Comparison of ENCODE assay signal across 9 cellular contexts in the genomic region with DNA sequence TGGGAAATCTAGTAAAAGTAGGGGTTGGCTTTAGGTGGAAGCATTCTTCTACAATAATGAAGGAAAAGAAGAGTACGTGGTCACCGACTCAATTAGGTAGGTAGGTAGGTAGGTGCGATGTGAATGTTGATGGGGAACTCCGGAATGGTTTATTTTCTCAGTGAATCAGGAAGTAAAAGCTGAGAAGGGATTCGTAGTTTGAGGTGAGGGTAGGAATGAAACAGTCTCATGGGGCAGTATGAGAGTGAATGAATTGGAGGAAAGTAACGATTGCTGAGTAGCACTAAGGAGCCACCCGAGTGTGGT. TPM values are rescaled to one million over a fixed set of nuclear protein-coding genes. Genes with fewer than 3 reads are reported as not detected.
DNase-seq lines count a peak whose midpoint lies in the region; ATAC-seq, FAIRE-seq and TF ChIP-seq lines count a peak whose summit lies in the region.
"Had no signal": no experiment of that assay in that cellular context is flagged by ENCODE, and none has a peak within 500 bp of the region (broad histone marks: within the 10 kb centered on the region; RNA-seq: fewer than 3 reads in every experiment).

No MANE protein-coding gene starts in this region.

- no peaks in the 10 kb centered on the region for H3K36me3 Mint-ChIP-seq in activated T-helper 17 cell treated with anti-CD3 and anti-CD28 coated beads, Interleukin-2, amount 50 U/mL, for 72 hours (ENCODE audit: low read depth)
- H3K36me3 Mint-ChIP-seq in WTC11: peaks cover 8% of the 10 kb centered on the region

- H3K4me1 ChIP-seq in kidney (ENCODE audit: control insufficient read depth in 1 of 2, insufficient read depth in 1 of 2, low read depth in 1 of 2, low read length in 2 of 2): peaks cover 0 to 11% of the 10 kb centered on the region in 2 donors
- peaks cover 15% of the 10 kb centered on the region for H3K4me1 ChIP-seq in thymus (ENCODE audit: control insufficient read depth, insufficient read depth, low read length)

- intact Hi-C loops in kidney (cut with DNase I): no loop called here
- intact Hi-C loops in posterior vena cava (cut with DNase I): no loop called here

- H3K4me1 Mint-ChIP-seq in activated T-helper 17 cell treated with anti-CD3 and anti-CD28 coated beads, Interleukin-2, amount 50 U/mL, for 72 hours: no peaks in the 10 kb centered on the region
- peaks cover 14% of the 10 kb centered on the region for H3K4me1 Mint-ChIP-seq in WTC11

- no peak for TF ChIP-seq CTCF in HFF-Myc (IDR thresholded peaks at IDR 0.05; ENCODE audit: low read depth, low read length, missing control alignments)
- TF ChIP-seq CTCF in kidney (IDR thresholded peaks at IDR 0.05; ENCODE audit: borderline replicate concordance, extremely low read depth, insufficient read depth): no peak
- TF ChIP-seq CTCF in WTC11 (IDR thresholded peaks at IDR 0.05): no peak

- peaks cover 4% of the 10 kb centered on the region for H3K27me3 ChIP-seq in thymus (ENCODE audit: control insufficient read depth, insufficient read depth)

- H3K9me3 ChIP-seq in kidney (ENCODE audit: control insufficient read depth in 1 of 2, low read length in 2 of 2): no peaks in the 10 kb centered on the region
- no peaks in the 10 kb centered on the region for H3K9me3 ChIP-seq in thymus (ENCODE audit: control insufficient read depth)

- no peaks in the 10 kb centered on the region for H3K9me3 Mint-ChIP-seq in activated T-helper 17 cell treated with anti-CD3 and anti-CD28 coated beads, Interleukin-2, amount 50 U/mL, for 72 hours
- no peaks in the 10 kb centered on the region for H3K9me3 Mint-ChIP-seq in WTC11
- H3K9me3 Mint-ChIP-seq: activated CD4-positive, alpha-beta memory T cell treated with anti-CD3 and anti-CD28 coated beads for 36 hours had no signal

- DNase-seq in HFF-Myc (ENCODE audit: extremely low read depth, low read depth) (no peak), kidney (no peak), posterior vena cava (ENCODE audit: low spot score) (no peak), WTC11 (ENCODE audit: low spot score) (no peak)
- no peak for DNase-seq in activated CD4-positive, alpha-beta T cell treated with anti-CD3 and anti-CD28 coated beads for 48 hours

- peak overlapping the region; percentile 38 to 45 for H3K9ac ChIP-seq in kidney (ENCODE audit: low read length in 2 of 2)

- no peak overlapping the region for H3K27ac Mint-ChIP-seq in activated T-helper 17 cell treated with anti-CD3 and anti-CD28 coated beads, Interleukin-2, amount 50 U/mL, for 72 hours
- no peak overlapping the region for H3K27ac Mint-ChIP-seq in WTC11
- H3K27ac Mint-ChIP-seq: activated CD4-positive, alpha-beta memory T cell treated with anti-CD3 and anti-CD28 coated beads for 36 hours had no signal

- H3K27ac ChIP-seq in kidney (ENCODE audit: low read depth in 2 of 2, low read length in 2 of 2) (peak overlapping the region; percentile 63 to 91), thymus (ENCODE audit: low read depth) (peak overlapping the region; percentile 26)

- peak; percentile 56 for ATAC-seq in activated T-helper 17 cell treated with anti-CD3 and anti-CD28 coated beads, Interleukin-2, amount 50 U/mL, for 72 hours (replicated peaks)
- no peak for ATAC-seq in WTC11
- ATAC-seq in GM19351 (IDR thresholded peaks at IDR 0.05; ENCODE audit: unreplicated experiment): no peak

- 1% methylated on average over 7 of the region's 7 CpGs for WGBS in thymus

- H3K4me3 ChIP-seq in HFF-Myc (replicated peaks; ENCODE audit: low read depth, low read length) (peak overlapping the region; percentile 45), kidney (ENCODE audit: low read length in 2 of 2) (peak overlapping the region; percentile 8 to 44), thymus (ENCODE audit: low read length) (peak overlapping the region; percentile 45)

- no peaks in the 10 kb centered on the region for H3K27me3 Mint-ChIP-seq in activated T-helper 17 cell treated with anti-CD3 and anti-CD28 coated beads, Interleukin-2, amount 50 U/mL, for 72 hours
- no peaks in the 10 kb centered on the region; the same call in 1 of the 2 replicates for H3K27me3 Mint-ChIP-seq in WTC11 (ENCODE audit: low read depth)

- CTCF ChIA-PET in WTC11 (lab: Charles Lee): interaction anchor here (0.6 to 3.6 kb wide), 15 partner anchors 11 to 951 kb away, joined by 3 to 25 read pairs (median 5); a partner anchor contains a TSS

- FAIRE-seq in kidney (lab: Jason Lieb, UNC): no peak

- H3K36me3 ChIP-seq in kidney (ENCODE audit: control insufficient read depth in 1 of 2, insufficient read depth in 2 of 2, low read length in 2 of 2) (peaks cover 27 to 30% of the 10 kb centered on the region in 2 donors), thymus (ENCODE audit: control insufficient read depth, insufficient read depth) (peaks cover 37% of the 10 kb centered on the region)

- H3K4me3 Mint-ChIP-seq in activated T-helper 17 cell treated with anti-CD3 and anti-CD28 coated beads, Interleukin-2, amount 50 U/mL, for 72 hours: no peak overlapping the region
- no peak overlapping the region for H3K4me3 Mint-ChIP-seq in WTC11
- H3K4me3 Mint-ChIP-seq: activated CD4-positive, alpha-beta memory T cell treated with anti-CD3 and anti-CD28 coated beads for 36 hours had no signal

- POLR2A ChIA-PET in WTC11 (lab: Charles Lee): interaction anchor here (1.0 to 1.5 kb wide), 3 partner anchors 16 to 72 kb away, joined by 3 to 4 read pairs (median 4); a partner anchor contains a TSS

TF ChIP-seq in WTC11, 78 proteins besides CTCF, POLR2A, EP300 and RAD21 (continues in another document):
- TF ChIP-seq, protein P1, sequence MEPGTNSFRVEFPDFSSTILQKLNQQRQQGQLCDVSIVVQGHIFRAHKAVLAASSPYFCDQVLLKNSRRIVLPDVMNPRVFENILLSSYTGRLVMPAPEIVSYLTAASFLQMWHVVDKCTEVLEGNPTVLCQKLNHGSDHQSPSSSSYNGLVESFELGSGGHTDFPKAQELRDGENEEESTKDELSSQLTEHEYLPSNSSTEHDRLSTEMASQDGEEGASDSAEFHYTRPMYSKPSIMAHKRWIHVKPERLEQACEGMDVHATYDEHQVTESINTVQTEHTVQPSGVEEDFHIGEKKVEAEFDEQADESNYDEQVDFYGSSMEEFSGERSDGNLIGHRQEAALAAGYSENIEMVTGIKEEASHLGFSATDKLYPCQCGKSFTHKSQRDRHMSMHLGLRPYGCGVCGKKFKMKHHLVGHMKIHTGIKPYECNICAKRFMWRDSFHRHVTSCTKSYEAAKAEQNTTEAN (CRISPR knock-in tag; IDR thresholded peaks at IDR 0.05): no peak
- TF ChIP-seq NFYB (CRISPR knock-in tag; conservative IDR thresholded peaks at IDR 0.05; ENCODE audit: low read depth) (no peak), TEAD4 (CRISPR knock-in tag; IDR thresholded peaks at IDR 0.05) (no peak), ZNF317 (CRISPR knock-in tag; IDR thresholded peaks at IDR 0.05; ENCODE audit: borderline replicate concordance, low read depth) (no peak), NR1H2 (CRISPR knock-in tag; IDR thresholded peaks at IDR 0.05) (no peak), FOXJ3 (CRISPR knock-in tag; IDR thresholded peaks at IDR 0.05; ENCODE audit: borderline replicate concordance) (no peak)
- TF ChIP-seq, protein P2, sequence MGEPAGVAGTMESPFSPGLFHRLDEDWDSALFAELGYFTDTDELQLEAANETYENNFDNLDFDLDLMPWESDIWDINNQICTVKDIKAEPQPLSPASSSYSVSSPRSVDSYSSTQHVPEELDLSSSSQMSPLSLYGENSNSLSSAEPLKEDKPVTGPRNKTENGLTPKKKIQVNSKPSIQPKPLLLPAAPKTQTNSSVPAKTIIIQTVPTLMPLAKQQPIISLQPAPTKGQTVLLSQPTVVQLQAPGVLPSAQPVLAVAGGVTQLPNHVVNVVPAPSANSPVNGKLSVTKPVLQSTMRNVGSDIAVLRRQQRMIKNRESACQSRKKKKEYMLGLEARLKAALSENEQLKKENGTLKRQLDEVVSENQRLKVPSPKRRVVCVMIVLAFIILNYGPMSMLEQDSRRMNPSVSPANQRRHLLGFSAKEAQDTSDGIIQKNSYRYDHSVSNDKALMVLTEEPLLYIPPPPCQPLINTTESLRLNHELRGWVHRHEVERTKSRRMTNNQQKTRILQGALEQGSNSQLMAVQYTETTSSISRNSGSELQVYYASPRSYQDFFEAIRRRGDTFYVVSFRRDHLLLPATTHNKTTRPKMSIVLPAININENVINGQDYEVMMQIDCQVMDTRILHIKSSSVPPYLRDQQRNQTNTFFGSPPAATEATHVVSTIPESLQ (CRISPR knock-in tag; IDR thresholded peaks at IDR 0.05): no peak

RNA-seq across cellular contexts. Expression of a gene that starts 13.9 kb away (rescaled TPM):
- total RNA-seq in activated T-helper 17 cell treated with anti-CD3 and anti-CD28 coated beads, Interleukin-2, amount 50 U/mL, for 72 hours: 100 to 1,000 TPM in 1 of 2 donors, 10 to 100 TPM in 1; 52.0 to 269 TPM
- 161 TPM for total RNA-seq in kidney
- polyA plus RNA-seq in kidney (ENCODE audit: insufficient read depth, low read depth, low replicate concordance): 25.2 TPM
- 71.9 TPM for polyA plus RNA-seq in thymus
- 100 to 1,000 TPM; 203 to 206 TPM for total RNA-seq in posterior vena cava
- 30.6 to 46.9 TPM (median 34.0 TPM) in 3 replicates for total RNA-seq in WTC11 (2021)

RNA-seq across cellular contexts. Expression of a gene that starts 14.4 kb away (rescaled TPM):
- total RNA-seq in activated T-helper 17 cell treated with anti-CD3 and anti-CD28 coated beads, Interleukin-2, amount 50 U/mL, for 72 hours: 10 to 100 TPM in 1 of 2 donors, 1 to 10 TPM in 1; 2.9 to 10.0 TPM
- total RNA-seq in kidney: 0.25 TPM
- polyA plus RNA-seq in kidney (ENCODE audit: insufficient read depth, low read depth, low replicate concordance): not detected
- 0.75 TPM for polyA plus RNA-seq in thymus
- total RNA-seq in posterior vena cava: under 1 TPM in 1 of 2 donors, not detected in 1; 0.67 TPM
- total RNA-seq in WTC11 (2021): 3.1 to 3.9 TPM (median 3.7 TPM) in 3 replicates

RNA-seq across cellular contexts. Expression of a gene that starts 20.0 kb away (rescaled TPM):
- 1 to 10 TPM in 1 of 2 donors, under 1 TPM in 1; 0.13 to 1.3 TPM for total RNA-seq in activated T-helper 17 cell treated with anti-CD3 and anti-CD28 coated beads, Interleukin-2, amount 50 U/mL, for 72 hours
- total RNA-seq in kidney (not detected), posterior vena cava (not detected), WTC11 (2021) (0.48 to 0.81 TPM (median 0.62 TPM) in 3 replicates)
- polyA plus RNA-seq in kidney (ENCODE audit: insufficient read depth, low read depth, low replicate concordance) (not detected), thymus (1.2 TPM)

RNA-seq across cellular contexts. Expression of a gene that starts 24.4 kb away (rescaled TPM):
- 10 to 100 TPM; 41.7 to 66.2 TPM for total RNA-seq in activated T-helper 17 cell treated with anti-CD3 and anti-CD28 coated beads, Interleukin-2, amount 50 U/mL, for 72 hours
- total RNA-seq in kidney (107 TPM), posterior vena cava (10 to 100 TPM; 66.7 to 80.1 TPM), WTC11 (2021) (24.1 to 27.4 TPM (median 24.3 TPM) in 3 replicates)
- polyA plus RNA-seq in kidney (ENCODE audit: insufficient read depth, low read depth, low replicate concordance) (124 TPM), thymus (73.9 TPM)

RNA-seq across cellular contexts. Expression of a gene that starts 37.9 kb away (rescaled TPM):
- total RNA-seq in activated T-helper 17 cell treated with anti-CD3 and anti-CD28 coated beads, Interleukin-2, amount 50 U/mL, for 72 hours: 10 to 100 TPM; 43.3 to 45.3 TPM
- total RNA-seq in kidney (23.4 TPM), posterior vena cava (10 to 100 TPM; 12.9 to 16.4 TPM), WTC11 (2021) (11.3 to 17.2 TPM (median 11.9 TPM) in 3 replicates)
- polyA plus RNA-seq in kidney (ENCODE audit: insufficient read depth, low read depth, low replicate concordance) (24.6 TPM), thymus (21.3 TPM)
